In the genomic region with DNA sequence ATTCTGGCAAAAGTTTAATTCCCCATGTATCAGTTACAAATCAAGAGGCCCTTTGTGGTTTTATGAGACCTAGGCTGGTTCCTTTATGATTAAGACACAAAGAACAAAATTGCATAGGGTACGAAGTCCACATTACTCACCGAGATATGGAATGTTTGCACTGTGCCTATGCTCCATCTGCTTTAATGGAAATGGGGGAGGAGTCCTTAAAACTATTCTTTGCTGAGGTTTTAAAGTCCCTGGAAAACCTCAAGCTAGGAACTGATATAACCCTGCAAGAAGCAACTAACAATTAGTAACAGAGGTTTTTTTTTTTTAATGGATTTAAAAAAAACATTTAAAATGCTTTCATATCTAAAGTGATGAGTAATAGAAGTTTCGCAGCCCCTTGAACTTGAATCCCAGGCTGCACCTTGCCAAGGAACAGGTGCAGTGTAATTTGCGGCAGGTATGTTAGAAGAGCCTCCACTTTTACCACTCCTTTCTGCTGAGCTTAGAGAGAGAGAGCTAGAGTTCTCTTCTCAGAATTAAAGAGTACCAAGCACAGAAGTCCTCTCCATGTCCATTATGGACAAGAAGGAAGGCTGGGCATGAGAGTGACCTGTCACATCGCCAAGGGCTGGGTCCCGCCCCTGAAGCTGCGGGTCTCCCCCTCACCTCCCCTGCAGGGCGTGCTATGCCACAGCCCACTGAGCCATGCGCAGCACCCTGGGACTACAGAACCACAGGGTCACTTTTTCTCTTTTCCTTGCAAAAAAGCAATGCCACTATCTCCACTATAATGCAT, we compare ENCODE assay signal across 1 cellular context.
A peak's percentile ranks its signal among the peaks of the same experiment; 100 is the strongest.
TF ChIP-seq lines count a peak whose summit lies in the region.

No MANE protein-coding gene starts in this region.

TF ChIP-seq in HepG2, 621 proteins besides CTCF, POLR2A, EP300 and RAD21 (continued from another document):
- TF ChIP-seq, protein P1, sequence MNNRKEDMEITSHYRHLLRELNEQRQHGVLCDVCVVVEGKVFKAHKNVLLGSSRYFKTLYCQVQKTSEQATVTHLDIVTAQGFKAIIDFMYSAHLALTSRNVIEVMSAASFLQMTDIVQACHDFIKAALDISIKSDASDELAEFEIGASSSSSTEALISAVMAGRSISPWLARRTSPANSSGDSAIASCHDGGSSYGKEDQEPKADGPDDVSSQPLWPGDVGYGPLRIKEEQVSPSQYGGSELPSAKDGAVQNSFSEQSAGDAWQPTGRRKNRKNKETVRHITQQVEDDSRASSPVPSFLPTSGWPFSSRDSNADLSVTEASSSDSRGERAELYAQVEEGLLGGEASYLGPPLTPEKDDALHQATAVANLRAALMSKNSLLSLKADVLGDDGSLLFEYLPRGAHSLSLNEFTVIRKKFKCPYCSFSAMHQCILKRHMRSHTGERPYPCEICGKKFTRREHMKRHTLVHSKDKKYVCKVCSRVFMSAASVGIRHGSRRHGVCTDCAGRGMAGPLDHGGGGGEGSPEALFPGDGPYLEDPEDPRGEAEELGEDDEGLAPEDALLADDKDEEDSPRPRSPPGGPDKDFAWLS (CRISPR knock-in tag; IDR thresholded peaks at IDR 0.05; ENCODE audit: borderline replicate concordance) = no peak
- TF ChIP-seq ZNF431 (CRISPR knock-in tag; IDR thresholded peaks at IDR 0.05; ENCODE audit: borderline replicate concordance, low read depth) (no peak), KLF15 (CRISPR knock-in tag; IDR thresholded peaks at IDR 0.05; ENCODE audit: borderline replicate concordance) (no peak), KLF13 (CRISPR knock-in tag; IDR thresholded peaks at IDR 0.05) (no peak), ZNF563 (CRISPR knock-in tag; IDR thresholded peaks at IDR 0.05) (no peak), NR2C2 (CRISPR knock-in tag; IDR thresholded peaks at IDR 0.05; ENCODE audit: borderline replicate concordance) (no peak), NCOR1 (IDR thresholded peaks at IDR 0.05; ENCODE audit: borderline replicate concordance, low read length) (peak; percentile 98), ZBTB20 (CRISPR knock-in tag; IDR thresholded peaks at IDR 0.05; ENCODE audit: borderline replicate concordance, low read depth) (peak; percentile 98; the same call in 1 of the 2 replicates), MAFG (CRISPR knock-in tag; IDR thresholded peaks at IDR 0.05) (no peak), ZNF263 (CRISPR knock-in tag; IDR thresholded peaks at IDR 0.05) (no peak), MED1 (CRISPR knock-in tag; IDR thresholded peaks at IDR 0.05) (peak; percentile 86), BCL6 (CRISPR knock-in tag; IDR thresholded peaks at IDR 0.05) (peak; percentile 94), MTF2 (CRISPR knock-in tag; IDR thresholded peaks at IDR 0.05; ENCODE audit: borderline replicate concordance) (0 out of 2 replicates have a peak, but pooled peaks have one; percentile 48), KMT2B (CRISPR knock-in tag; IDR thresholded peaks at IDR 0.05) (no peak), HCFC1 (IDR thresholded peaks at IDR 0.05; ENCODE audit: low read depth, low read length) (no peak)
- TF ChIP-seq, protein P2, sequence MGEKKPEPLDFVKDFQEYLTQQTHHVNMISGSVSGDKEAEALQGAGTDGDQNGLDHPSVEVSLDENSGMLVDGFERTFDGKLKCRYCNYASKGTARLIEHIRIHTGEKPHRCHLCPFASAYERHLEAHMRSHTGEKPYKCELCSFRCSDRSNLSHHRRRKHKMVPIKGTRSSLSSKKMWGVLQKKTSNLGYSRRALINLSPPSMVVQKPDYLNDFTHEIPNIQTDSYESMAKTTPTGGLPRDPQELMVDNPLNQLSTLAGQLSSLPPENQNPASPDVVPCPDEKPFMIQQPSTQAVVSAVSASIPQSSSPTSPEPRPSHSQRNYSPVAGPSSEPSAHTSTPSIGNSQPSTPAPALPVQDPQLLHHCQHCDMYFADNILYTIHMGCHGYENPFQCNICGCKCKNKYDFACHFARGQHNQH (CRISPR knock-in tag; IDR thresholded peaks at IDR 0.05) = no peak; the same call in 1 of the 2 replicates
- TF ChIP-seq, protein P3, sequence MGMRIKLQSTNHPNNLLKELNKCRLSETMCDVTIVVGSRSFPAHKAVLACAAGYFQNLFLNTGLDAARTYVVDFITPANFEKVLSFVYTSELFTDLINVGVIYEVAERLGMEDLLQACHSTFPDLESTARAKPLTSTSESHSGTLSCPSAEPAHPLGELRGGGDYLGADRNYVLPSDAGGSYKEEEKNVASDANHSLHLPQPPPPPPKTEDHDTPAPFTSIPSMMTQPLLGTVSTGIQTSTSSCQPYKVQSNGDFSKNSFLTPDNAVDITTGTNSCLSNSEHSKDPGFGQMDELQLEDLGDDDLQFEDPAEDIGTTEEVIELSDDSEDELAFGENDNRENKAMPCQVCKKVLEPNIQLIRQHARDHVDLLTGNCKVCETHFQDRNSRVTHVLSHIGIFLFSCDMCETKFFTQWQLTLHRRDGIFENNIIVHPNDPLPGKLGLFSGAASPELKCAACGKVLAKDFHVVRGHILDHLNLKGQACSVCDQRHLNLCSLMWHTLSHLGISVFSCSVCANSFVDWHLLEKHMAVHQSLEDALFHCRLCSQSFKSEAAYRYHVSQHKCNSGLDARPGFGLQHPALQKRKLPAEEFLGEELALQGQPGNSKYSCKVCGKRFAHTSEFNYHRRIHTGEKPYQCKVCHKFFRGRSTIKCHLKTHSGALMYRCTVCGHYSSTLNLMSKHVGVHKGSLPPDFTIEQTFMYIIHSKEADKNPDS (CRISPR knock-in tag; IDR thresholded peaks at IDR 0.05) = peak; percentile 84
- TF ChIP-seq, protein P4, sequence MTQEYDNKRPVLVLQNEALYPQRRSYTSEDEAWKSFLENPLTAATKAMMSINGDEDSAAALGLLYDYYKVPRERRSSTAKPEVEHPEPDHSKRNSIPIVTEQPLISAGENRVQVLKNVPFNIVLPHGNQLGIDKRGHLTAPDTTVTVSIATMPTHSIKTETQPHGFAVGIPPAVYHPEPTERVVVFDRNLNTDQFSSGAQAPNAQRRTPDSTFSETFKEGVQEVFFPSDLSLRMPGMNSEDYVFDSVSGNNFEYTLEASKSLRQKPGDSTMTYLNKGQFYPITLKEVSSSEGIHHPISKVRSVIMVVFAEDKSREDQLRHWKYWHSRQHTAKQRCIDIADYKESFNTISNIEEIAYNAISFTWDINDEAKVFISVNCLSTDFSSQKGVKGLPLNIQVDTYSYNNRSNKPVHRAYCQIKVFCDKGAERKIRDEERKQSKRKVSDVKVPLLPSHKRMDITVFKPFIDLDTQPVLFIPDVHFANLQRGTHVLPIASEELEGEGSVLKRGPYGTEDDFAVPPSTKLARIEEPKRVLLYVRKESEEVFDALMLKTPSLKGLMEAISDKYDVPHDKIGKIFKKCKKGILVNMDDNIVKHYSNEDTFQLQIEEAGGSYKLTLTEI (CRISPR knock-in tag; conservative IDR thresholded peaks at IDR 0.05) = no peak
- TF ChIP-seq, protein P5, sequence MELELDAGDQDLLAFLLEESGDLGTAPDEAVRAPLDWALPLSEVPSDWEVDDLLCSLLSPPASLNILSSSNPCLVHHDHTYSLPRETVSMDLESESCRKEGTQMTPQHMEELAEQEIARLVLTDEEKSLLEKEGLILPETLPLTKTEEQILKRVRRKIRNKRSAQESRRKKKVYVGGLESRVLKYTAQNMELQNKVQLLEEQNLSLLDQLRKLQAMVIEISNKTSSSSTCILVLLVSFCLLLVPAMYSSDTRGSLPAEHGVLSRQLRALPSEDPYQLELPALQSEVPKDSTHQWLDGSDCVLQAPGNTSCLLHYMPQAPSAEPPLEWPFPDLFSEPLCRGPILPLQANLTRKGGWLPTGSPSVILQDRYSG (CRISPR knock-in tag; IDR thresholded peaks at IDR 0.05) = no peak
- TF ChIP-seq, protein P6, sequence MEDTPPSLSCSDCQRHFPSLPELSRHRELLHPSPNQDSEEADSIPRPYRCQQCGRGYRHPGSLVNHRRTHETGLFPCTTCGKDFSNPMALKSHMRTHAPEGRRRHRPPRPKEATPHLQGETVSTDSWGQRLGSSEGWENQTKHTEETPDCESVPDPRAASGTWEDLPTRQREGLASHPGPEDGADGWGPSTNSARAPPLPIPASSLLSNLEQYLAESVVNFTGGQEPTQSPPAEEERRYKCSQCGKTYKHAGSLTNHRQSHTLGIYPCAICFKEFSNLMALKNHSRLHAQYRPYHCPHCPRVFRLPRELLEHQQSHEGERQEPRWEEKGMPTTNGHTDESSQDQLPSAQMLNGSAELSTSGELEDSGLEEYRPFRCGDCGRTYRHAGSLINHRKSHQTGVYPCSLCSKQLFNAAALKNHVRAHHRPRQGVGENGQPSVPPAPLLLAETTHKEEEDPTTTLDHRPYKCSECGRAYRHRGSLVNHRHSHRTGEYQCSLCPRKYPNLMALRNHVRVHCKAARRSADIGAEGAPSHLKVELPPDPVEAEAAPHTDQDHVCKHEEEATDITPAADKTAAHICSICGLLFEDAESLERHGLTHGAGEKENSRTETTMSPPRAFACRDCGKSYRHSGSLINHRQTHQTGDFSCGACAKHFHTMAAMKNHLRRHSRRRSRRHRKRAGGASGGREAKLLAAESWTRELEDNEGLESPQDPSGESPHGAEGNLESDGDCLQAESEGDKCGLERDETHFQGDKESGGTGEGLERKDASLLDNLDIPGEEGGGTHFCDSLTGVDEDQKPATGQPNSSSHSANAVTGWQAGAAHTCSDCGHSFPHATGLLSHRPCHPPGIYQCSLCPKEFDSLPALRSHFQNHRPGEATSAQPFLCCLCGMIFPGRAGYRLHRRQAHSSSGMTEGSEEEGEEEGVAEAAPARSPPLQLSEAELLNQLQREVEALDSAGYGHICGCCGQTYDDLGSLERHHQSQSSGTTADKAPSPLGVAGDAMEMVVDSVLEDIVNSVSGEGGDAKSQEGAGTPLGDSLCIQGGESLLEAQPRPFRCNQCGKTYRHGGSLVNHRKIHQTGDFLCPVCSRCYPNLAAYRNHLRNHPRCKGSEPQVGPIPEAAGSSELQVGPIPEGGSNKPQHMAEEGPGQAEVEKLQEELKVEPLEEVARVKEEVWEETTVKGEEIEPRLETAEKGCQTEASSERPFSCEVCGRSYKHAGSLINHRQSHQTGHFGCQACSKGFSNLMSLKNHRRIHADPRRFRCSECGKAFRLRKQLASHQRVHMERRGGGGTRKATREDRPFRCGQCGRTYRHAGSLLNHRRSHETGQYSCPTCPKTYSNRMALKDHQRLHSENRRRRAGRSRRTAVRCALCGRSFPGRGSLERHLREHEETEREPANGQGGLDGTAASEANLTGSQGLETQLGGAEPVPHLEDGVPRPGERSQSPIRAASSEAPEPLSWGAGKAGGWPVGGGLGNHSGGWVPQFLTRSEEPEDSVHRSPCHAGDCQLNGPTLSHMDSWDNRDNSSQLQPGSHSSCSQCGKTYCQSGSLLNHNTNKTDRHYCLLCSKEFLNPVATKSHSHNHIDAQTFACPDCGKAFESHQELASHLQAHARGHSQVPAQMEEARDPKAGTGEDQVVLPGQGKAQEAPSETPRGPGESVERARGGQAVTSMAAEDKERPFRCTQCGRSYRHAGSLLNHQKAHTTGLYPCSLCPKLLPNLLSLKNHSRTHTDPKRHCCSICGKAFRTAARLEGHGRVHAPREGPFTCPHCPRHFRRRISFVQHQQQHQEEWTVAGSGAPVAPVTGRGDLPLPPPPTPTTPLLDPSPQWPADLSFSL (CRISPR knock-in tag; IDR thresholded peaks at IDR 0.05) = no peak
- TF ChIP-seq, protein P7, sequence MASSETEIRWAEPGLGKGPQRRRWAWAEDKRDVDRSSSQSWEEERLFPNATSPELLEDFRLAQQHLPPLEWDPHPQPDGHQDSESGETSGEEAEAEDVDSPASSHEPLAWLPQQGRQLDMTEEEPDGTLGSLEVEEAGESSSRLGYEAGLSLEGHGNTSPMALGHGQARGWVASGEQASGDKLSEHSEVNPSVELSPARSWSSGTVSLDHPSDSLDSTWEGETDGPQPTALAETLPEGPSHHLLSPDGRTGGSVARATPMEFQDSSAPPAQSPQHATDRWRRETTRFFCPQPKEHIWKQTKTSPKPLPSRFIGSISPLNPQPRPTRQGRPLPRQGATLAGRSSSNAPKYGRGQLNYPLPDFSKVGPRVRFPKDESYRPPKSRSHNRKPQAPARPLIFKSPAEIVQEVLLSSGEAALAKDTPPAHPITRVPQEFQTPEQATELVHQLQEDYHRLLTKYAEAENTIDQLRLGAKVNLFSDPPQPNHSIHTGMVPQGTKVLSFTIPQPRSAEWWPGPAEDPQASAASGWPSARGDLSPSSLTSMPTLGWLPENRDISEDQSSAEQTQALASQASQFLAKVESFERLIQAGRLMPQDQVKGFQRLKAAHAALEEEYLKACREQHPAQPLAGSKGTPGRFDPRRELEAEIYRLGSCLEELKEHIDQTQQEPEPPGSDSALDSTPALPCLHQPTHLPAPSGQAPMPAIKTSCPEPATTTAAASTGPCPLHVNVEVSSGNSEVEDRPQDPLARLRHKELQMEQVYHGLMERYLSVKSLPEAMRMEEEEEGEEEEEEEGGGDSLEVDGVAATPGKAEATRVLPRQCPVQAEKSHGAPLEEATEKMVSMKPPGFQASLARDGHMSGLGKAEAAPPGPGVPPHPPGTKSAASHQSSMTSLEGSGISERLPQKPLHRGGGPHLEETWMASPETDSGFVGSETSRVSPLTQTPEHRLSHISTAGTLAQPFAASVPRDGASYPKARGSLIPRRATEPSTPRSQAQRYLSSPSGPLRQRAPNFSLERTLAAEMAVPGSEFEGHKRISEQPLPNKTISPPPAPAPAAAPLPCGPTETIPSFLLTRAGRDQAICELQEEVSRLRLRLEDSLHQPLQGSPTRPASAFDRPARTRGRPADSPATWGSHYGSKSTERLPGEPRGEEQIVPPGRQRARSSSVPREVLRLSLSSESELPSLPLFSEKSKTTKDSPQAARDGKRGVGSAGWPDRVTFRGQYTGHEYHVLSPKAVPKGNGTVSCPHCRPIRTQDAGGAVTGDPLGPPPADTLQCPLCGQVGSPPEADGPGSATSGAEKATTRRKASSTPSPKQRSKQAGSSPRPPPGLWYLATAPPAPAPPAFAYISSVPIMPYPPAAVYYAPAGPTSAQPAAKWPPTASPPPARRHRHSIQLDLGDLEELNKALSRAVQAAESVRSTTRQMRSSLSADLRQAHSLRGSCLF (CRISPR knock-in tag; IDR thresholded peaks at IDR 0.05; ENCODE audit: borderline replicate concordance) = no peak
